15 cellular contexts compared by ENCODE assay signal in the genomic region with DNA sequence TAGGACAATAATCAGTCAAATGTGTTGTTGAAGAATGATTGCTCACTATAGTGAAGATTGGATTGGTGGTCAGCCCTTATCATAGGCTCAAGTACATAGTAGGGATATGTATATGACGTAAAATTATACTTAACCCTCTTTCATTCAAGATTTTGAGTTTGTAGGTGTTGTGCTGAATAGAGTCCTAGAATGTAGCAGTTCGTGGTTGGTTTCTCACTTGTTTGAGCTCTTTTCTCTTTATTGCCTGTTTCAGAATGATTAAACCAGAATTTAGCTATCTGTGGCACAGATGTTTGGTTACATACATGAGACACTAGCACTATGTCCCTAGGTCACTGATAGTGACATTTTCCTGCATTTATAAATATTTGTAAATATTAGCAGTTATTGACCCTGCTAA. TPM values are rescaled to one million over a fixed set of nuclear protein-coding genes. Genes with fewer than 3 reads are reported as not detected.
"Had no signal": no experiment of that assay in that cellular context is flagged by ENCODE, and none has a peak within 500 bp of the region (broad histone marks: within the 10 kb centered on the region; RNA-seq: fewer than 3 reads in every experiment).

No MANE protein-coding gene starts in this region.

- ATAC-seq: left colon had no signal

- H3K4me3 Mint-ChIP-seq: activated CD4-positive, alpha-beta memory T cell treated with anti-CD3 and anti-CD28 coated beads, Interleukin-2, amount 10 ng/mL, durations not matched to agents 7 days and 5 days had no signal

- FAIRE-seq: astrocyte, colon had no signal

- DNase-seq: activated CD4-positive, alpha-beta memory T cell treated with anti-CD3 and anti-CD28 coated beads, Interleukin-2, amount 10 ng/mL, durations not matched to agents 7 days and 5 days; activated effector memory CD4-positive, alpha-beta T cell treated with anti-CD3 and anti-CD28 coated beads, Interleukin-2, amount 50 U/mL, for 16 hours; effector CD4-positive, alpha-beta T cell; foreskin melanocyte; head of caudate nucleus; left colon; midbrain had no signal

- H3K4me1 ChIP-seq: right atrium auricular region, tibial nerve, vagina had no signal

- H3K27ac Mint-ChIP-seq: activated CD4-positive, alpha-beta memory T cell treated with anti-CD3 and anti-CD28 coated beads, Interleukin-2, amount 10 ng/mL, durations not matched to agents 7 days and 5 days had no signal

- H3K27me3 Mint-ChIP-seq: activated CD4-positive, alpha-beta memory T cell treated with anti-CD3 and anti-CD28 coated beads, Interleukin-2, amount 10 ng/mL, durations not matched to agents 7 days and 5 days had no signal

- H3K4me3 ChIP-seq: lung, right atrium auricular region, skin epidermis, tibial nerve, vagina had no signal

- H3K9me3 Mint-ChIP-seq: activated CD4-positive, alpha-beta memory T cell treated with anti-CD3 and anti-CD28 coated beads, Interleukin-2, amount 10 ng/mL, durations not matched to agents 7 days and 5 days had no signal

- H3K27me3 ChIP-seq: neutrophil, right atrium auricular region, tibial nerve, vagina had no signal

- H3K27ac ChIP-seq: neutrophil, right atrium auricular region, skin epidermis, tibial nerve, vagina had no signal

RNA-seq across cellular contexts. Expression of a gene that starts 15.5 kb away (rescaled TPM):
- total RNA-seq: left colon, lung, right atrium auricular region, vagina had no signal
